In genomic region chr13:37669845-37670244, GRCh38 we compare ENCODE assay signal across 35 cellular contexts.
"Had no signal": no experiment of that assay in that cellular context is flagged by ENCODE, and none has a peak within 500 bp of the region (broad histone marks: within the 10 kb centered on the region; RNA-seq: fewer than 3 reads in every experiment).

No MANE protein-coding gene starts in this region.

- DNase-seq: activated CD4-positive, alpha-beta memory T cell treated with anti-CD3 and anti-CD28 coated beads, Interleukin-2, amount 10 ng/mL, durations not matched to agents 7 days and 5 days; activated CD4-positive, alpha-beta T cell treated with anti-CD3 and anti-CD28 coated beads for 1 hour; activated CD4-positive, alpha-beta T cell treated with anti-CD3 and anti-CD28 coated beads for 36 hours; activated CD4-positive, alpha-beta T cell treated with anti-CD3 and anti-CD28 coated beads for 48 hours; activated CD4-positive, alpha-beta T cell treated with anti-CD3 and anti-CD28 coated beads, Interleukin-2, amount 10 ng/mL, durations not matched to agents 7 days and 5 days; activated CD4-positive, alpha-beta T cell treated with anti-CD3 and anti-CD28 coated beads, Interleukin-2, amount 50 U/mL, for 48 hours; activated CD4-positive, CD25-positive, alpha-beta regulatory T cell; activated CD8-positive, alpha-beta memory T cell treated with anti-CD3 and anti-CD28 coated beads, Interleukin-2, amount 50 U/mL, for 4 hours; activated effector memory CD4-positive, alpha-beta T cell treated with anti-CD3 and anti-CD28 coated beads, Interleukin-2, amount 50 U/mL, for 16 hours; activated gamma-delta T cell treated with Interleukin-2 at 50 U/mL for 16 hours; activated naive CD4-positive, alpha-beta T cell; activated naive CD4-positive, alpha-beta T cell treated with anti-CD3 and anti-CD28 coated beads for 36 hours; activated naive CD4-positive, alpha-beta T cell treated with anti-CD3 and anti-CD28 coated beads, Interleukin-2, amount 50 U/mL, for 16 hours; activated naive CD8-positive, alpha-beta T cell treated with anti-CD3 and anti-CD28 coated beads for 36 hours; activated T-cell treated with anti-CD3 and anti-CD28 coated beads for 4 hours; activated T-cell treated with anti-CD3 and anti-CD28 coated beads, Interleukin-2, amount 50 U/mL, for 1 hour; activated T-cell treated with anti-CD3 and anti-CD28 coated beads, Interleukin-2, amount 50 U/mL, for 4 hours; activated T-cell treated with anti-CD3 and anti-CD28 coated beads, Interleukin-2, amount 50 U/mL, for 72 hours; adrenal gland; amniotic stem cell; aorta; body of pancreas; brain microvascular endothelial cell; central memory CD4-positive, alpha-beta T cell; T-helper 1 cell; T-helper 2 cell; T-helper 9 cell had no signal

- H3K27me3 ChIP-seq: adrenal gland, body of pancreas, brain microvascular endothelial cell, breast epithelium had no signal

- H3K9me3 Mint-ChIP-seq: activated CD4-positive, alpha-beta memory T cell treated with anti-CD3 and anti-CD28 coated beads, Interleukin-2, amount 10 ng/mL, durations not matched to agents 7 days and 5 days; activated CD4-positive, alpha-beta T cell treated with anti-CD3 and anti-CD28 coated beads, Interleukin-2, amount 10 ng/mL, durations not matched to agents 7 days and 5 days; activated naive CD4-positive, alpha-beta T cell treated with anti-CD3 and anti-CD28 coated beads for 36 hours; activated naive CD8-positive, alpha-beta T cell treated with anti-CD3 and anti-CD28 coated beads for 36 hours; activated T-helper 1 cell treated with anti-CD3 and anti-CD28 coated beads, Interleukin-12 subunit alpha, Interleukin-12 subunit beta, Interleukin-2, Interleukin-4 antibody, amounts not matched to agents 30 ng/mL and 10 ng/mL and 1 ng/mL, durations not matched to agents 14 hours and 24 hours and 36 hours; activated T-helper 17 cell treated with anti-CD3 and anti-CD28 coated beads, Interleukin-2, amount 50 U/mL, for 72 hours; T-helper 1 cell treated with Interleukin-12 subunit alpha and Interleukin-12 subunit beta and Interleukin-4 antibody, amounts not matched to agents 30 μg/mL and 1 μg/mL, for 36 hours had no signal

- H3K27me3 Mint-ChIP-seq: activated CD4-positive, alpha-beta memory T cell treated with anti-CD3 and anti-CD28 coated beads, Interleukin-2, amount 10 ng/mL, durations not matched to agents 7 days and 5 days; activated CD4-positive, alpha-beta T cell treated with anti-CD3 and anti-CD28 coated beads, Interleukin-2, amount 10 ng/mL, durations not matched to agents 7 days and 5 days; activated naive CD8-positive, alpha-beta T cell treated with anti-CD3 and anti-CD28 coated beads for 36 hours; activated T-helper 17 cell treated with anti-CD3 and anti-CD28 coated beads, Interleukin-2, amount 50 U/mL, for 72 hours had no signal

- H3K4me3 Mint-ChIP-seq: activated CD4-positive, alpha-beta memory T cell treated with anti-CD3 and anti-CD28 coated beads, Interleukin-2, amount 10 ng/mL, durations not matched to agents 7 days and 5 days; activated CD4-positive, alpha-beta T cell treated with anti-CD3 and anti-CD28 coated beads for 36 hours; activated CD4-positive, alpha-beta T cell treated with anti-CD3 and anti-CD28 coated beads, Interleukin-2, amount 10 ng/mL, durations not matched to agents 7 days and 5 days; activated naive CD4-positive, alpha-beta T cell treated with anti-CD3 and anti-CD28 coated beads for 36 hours; activated naive CD8-positive, alpha-beta T cell treated with anti-CD3 and anti-CD28 coated beads for 36 hours; activated T-cell treated with anti-CD3 and anti-CD28 coated beads, Interleukin-2, amount 50 U/mL, for 4 hours; activated T-cell treated with anti-CD3 and anti-CD28 coated beads, Interleukin-2, amount 50 U/mL, for 72 hours; activated T-helper 1 cell treated with anti-CD3 and anti-CD28 coated beads, Interleukin-12 subunit alpha, Interleukin-12 subunit beta, Interleukin-2, Interleukin-4 antibody, amounts not matched to agents 30 ng/mL and 10 ng/mL and 1 ng/mL, durations not matched to agents 14 hours and 24 hours and 36 hours; activated T-helper 17 cell treated with anti-CD3 and anti-CD28 coated beads, Interleukin-2, amount 50 U/mL, for 72 hours; T-helper 1 cell treated with Interleukin-12 subunit alpha and Interleukin-12 subunit beta and Interleukin-4 antibody, amounts not matched to agents 30 μg/mL and 1 μg/mL, for 36 hours; T-helper 2 cell treated with Interferon-gamma antibody and Interleukin-4, amounts not matched to agents 5 μg/mL and 100 μg/mL, for 36 hours had no signal

- H3K4me3 ChIP-seq: adrenal gland, body of pancreas, breast epithelium had no signal

- H3K4me1 ChIP-seq: adrenal gland, body of pancreas, breast epithelium had no signal

- H3K27ac Mint-ChIP-seq: activated CD4-positive, alpha-beta memory T cell treated with anti-CD3 and anti-CD28 coated beads, Interleukin-2, amount 10 ng/mL, durations not matched to agents 7 days and 5 days; activated CD4-positive, alpha-beta T cell treated with anti-CD3 and anti-CD28 coated beads for 36 hours; activated CD4-positive, alpha-beta T cell treated with anti-CD3 and anti-CD28 coated beads, Interleukin-2, amount 10 ng/mL, durations not matched to agents 7 days and 5 days; activated naive CD4-positive, alpha-beta T cell treated with anti-CD3 and anti-CD28 coated beads for 36 hours; activated naive CD4-positive, alpha-beta T cell treated with anti-CD3 and anti-CD28 coated beads, Interleukin-2, amount 50 U/mL, for 72 hours; activated naive CD8-positive, alpha-beta T cell treated with anti-CD3 and anti-CD28 coated beads for 36 hours; activated T-cell treated with anti-CD3 and anti-CD28 coated beads, Interleukin-2, amount 50 U/mL, for 72 hours; activated T-helper 1 cell treated with anti-CD3 and anti-CD28 coated beads, Interleukin-12 subunit alpha, Interleukin-12 subunit beta, Interleukin-2, Interleukin-4 antibody, amounts not matched to agents 30 ng/mL and 10 ng/mL and 1 ng/mL, durations not matched to agents 14 hours and 24 hours and 36 hours; activated T-helper 17 cell treated with anti-CD3 and anti-CD28 coated beads, Interleukin-2, amount 50 U/mL, for 72 hours; T-helper 1 cell treated with Interleukin-12 subunit alpha and Interleukin-12 subunit beta and Interleukin-4 antibody, amounts not matched to agents 30 μg/mL and 1 μg/mL, for 36 hours; T-helper 2 cell treated with Interferon-gamma antibody and Interleukin-4, amounts not matched to agents 5 μg/mL and 100 μg/mL, for 36 hours had no signal

- H3K4me1 Mint-ChIP-seq: activated CD4-positive, alpha-beta memory T cell treated with anti-CD3 and anti-CD28 coated beads, Interleukin-2, amount 10 ng/mL, durations not matched to agents 7 days and 5 days; activated CD4-positive, alpha-beta T cell treated with anti-CD3 and anti-CD28 coated beads for 36 hours; activated CD4-positive, alpha-beta T cell treated with anti-CD3 and anti-CD28 coated beads, Interleukin-2, amount 10 ng/mL, durations not matched to agents 7 days and 5 days; activated naive CD8-positive, alpha-beta T cell treated with anti-CD3 and anti-CD28 coated beads for 36 hours; activated T-helper 17 cell treated with anti-CD3 and anti-CD28 coated beads, Interleukin-2, amount 50 U/mL, for 72 hours had no signal

- ATAC-seq: activated CD4-positive, alpha-beta T cell treated with anti-CD3 and anti-CD28 coated beads for 36 hours; activated CD4-positive, CD25-positive, alpha-beta regulatory T cell treated with anti-CD3 and anti-CD28 coated beads, Interleukin-2, amount 50 U/mL, for 24 hours; activated naive CD4-positive, alpha-beta T cell treated with anti-CD3 and anti-CD28 coated beads, Interleukin-2, amount 50 U/mL, for 72 hours; activated T-cell treated with anti-CD3 and anti-CD28 coated beads, Interleukin-2, amount 50 U/mL, for 4 hours; activated T-cell treated with anti-CD3 and anti-CD28 coated beads, Interleukin-2, amount 50 U/mL, for 72 hours; activated T-helper 17 cell treated with anti-CD3 and anti-CD28 coated beads, Interleukin-2, amount 50 U/mL, for 72 hours; body of pancreas had no signal

- H3K27ac ChIP-seq: adrenal gland, body of pancreas, brain microvascular endothelial cell, breast epithelium, VCaP had no signal

- H3K36me3 ChIP-seq: adrenal gland, breast epithelium had no signal

- H3K9me3 ChIP-seq: adrenal gland, body of pancreas, breast epithelium had no signal

- H3K36me3 Mint-ChIP-seq: activated naive CD4-positive, alpha-beta T cell treated with anti-CD3 and anti-CD28 coated beads, Interleukin-2, amount 50 U/mL, for 72 hours; activated naive CD8-positive, alpha-beta T cell treated with anti-CD3 and anti-CD28 coated beads for 36 hours had no signal
